In the genomic region with DNA sequence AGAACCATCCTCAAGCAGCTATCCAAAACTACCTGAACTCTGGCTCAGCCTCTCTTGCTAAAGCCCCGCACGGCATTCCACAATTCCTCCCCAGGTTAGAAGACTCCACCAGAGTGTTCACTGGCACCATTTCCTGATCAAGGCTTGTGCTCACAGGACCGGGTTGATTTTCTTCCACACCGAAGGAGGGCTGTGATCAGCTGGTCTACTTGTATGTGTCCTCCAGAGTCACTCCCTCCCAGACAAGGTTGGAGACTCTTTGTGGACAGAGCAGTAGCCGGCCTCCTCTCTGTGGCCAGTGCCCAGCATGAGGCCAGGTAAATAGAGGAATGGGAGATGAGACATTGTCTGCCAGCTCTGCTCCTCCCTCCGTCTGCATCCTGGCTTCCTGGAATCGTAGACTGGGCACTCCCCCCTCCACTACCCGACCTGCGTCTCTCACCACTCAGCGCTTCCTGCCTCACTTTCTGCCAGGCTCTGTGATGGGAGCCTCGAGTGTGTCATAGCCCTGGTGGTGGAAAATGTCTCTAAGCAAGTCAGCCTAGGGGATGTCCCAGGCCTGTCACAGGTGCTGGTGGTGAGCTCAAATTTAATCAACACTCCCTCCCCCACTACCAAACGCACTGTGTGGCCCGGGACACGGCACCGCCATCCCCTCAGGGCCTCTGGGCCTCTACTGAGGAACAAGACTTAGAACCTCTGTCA, we compare ENCODE assay signal across 8 cellular contexts. TPM values are rescaled to one million over a fixed set of nuclear protein-coding genes. Genes with fewer than 3 reads are reported as not detected.
DNase-seq lines count a peak whose midpoint lies in the region; ATAC-seq and TF ChIP-seq lines count a peak whose summit lies in the region.

No MANE protein-coding gene starts in this region.

- ATAC-seq in GM18861 (IDR thresholded peaks at IDR 0.05; ENCODE audit: unreplicated experiment), result peak; percentile 67
- ATAC-seq in HG02970 (IDR thresholded peaks at IDR 0.05; ENCODE audit: low FRiP score, unreplicated experiment), result peak; percentile 71
- peak; percentile 89 for ATAC-seq in RWPE2 (ENCODE audit: low read depth)

- H3K27me3 Mint-ChIP-seq in activated naive CD4-positive, alpha-beta T cell treated with anti-CD3 and anti-CD28 coated beads, Interleukin-2, amount 10 ng/mL, durations not matched to agents 7 days and 5 days, result no peaks in the 10 kb centered on the region

- H3K79me2 ChIP-seq in mesendoderm (ENCODE audit: control insufficient read depth, insufficient read depth, low read length), result no peaks in the 10 kb centered on the region

- H3K4me3 ChIP-seq in RWPE2 (ENCODE audit: severe bottlenecking) (no peak overlapping the region), mesendoderm (ENCODE audit: low read length) (no peak overlapping the region), testis (no peak overlapping the region)

- DNase-seq in RWPE2 (ENCODE audit: low spot score) (no peak), mesendoderm (peak; percentile 85), testis (peak; percentile 16), NOMO-1 treated with DMSO at 0.1 percent for 48 hours (lab: John Stamatoyannopoulos, UW; ENCODE audit: unreplicated experiment) (no peak), superior temporal gyrus (ENCODE audit: extremely low spot score) (no peak)
- DNase-seq in activated naive CD4-positive, alpha-beta T cell treated with anti-CD3 and anti-CD28 coated beads, Interleukin-2, amount 10 ng/mL, durations not matched to agents 7 days and 5 days, result peak; percentile 96

- H3K79me1 ChIP-seq in mesendoderm (ENCODE audit: low read length), result no peaks in the 10 kb centered on the region

- H2BK120ac ChIP-seq in mesendoderm (ENCODE audit: low read depth, low read length), result no peak overlapping the region

- no peaks in the 10 kb centered on the region for H3K36me3 ChIP-seq in RWPE2 (ENCODE audit: low read depth)
- H3K36me3 ChIP-seq in mesendoderm (ENCODE audit: control insufficient read depth, insufficient read depth, low read length), result no peaks in the 10 kb centered on the region
- no peaks in the 10 kb centered on the region for H3K36me3 ChIP-seq in testis (ENCODE audit: low read depth, missing control alignments)

- TF ChIP-seq CTCF in RWPE2 (IDR thresholded peaks at IDR 0.05; ENCODE audit: poor library complexity, severe bottlenecking) (no peak), testis (IDR thresholded peaks at IDR 0.05) (no peak)

- H4K8ac ChIP-seq in mesendoderm (ENCODE audit: low read depth, low read length), result no peak overlapping the region

- no peak overlapping the region for H3K23ac ChIP-seq in mesendoderm (ENCODE audit: low read length)

- H3K18ac ChIP-seq in mesendoderm (ENCODE audit: low read length), result no peak overlapping the region

- no peak overlapping the region for H3K4ac ChIP-seq in mesendoderm (ENCODE audit: low read depth, low read length)

- H3K9me3 ChIP-seq in RWPE2 (ENCODE audit: severe bottlenecking) (no peaks in the 10 kb centered on the region), testis (no peaks in the 10 kb centered on the region)

- intact Hi-C loops in testis (cut with DNase I; ENCODE audit: low total_unique reads), result no loop called here

- H2BK15ac ChIP-seq in mesendoderm (replicated peaks; ENCODE audit: low read depth), result no peak overlapping the region

- H3K27ac Mint-ChIP-seq in activated naive CD4-positive, alpha-beta T cell treated with anti-CD3 and anti-CD28 coated beads, Interleukin-2, amount 10 ng/mL, durations not matched to agents 7 days and 5 days, result peak overlapping the region; percentile 98

- H3K36me3 Mint-ChIP-seq in activated naive CD4-positive, alpha-beta T cell treated with anti-CD3 and anti-CD28 coated beads, Interleukin-2, amount 10 ng/mL, durations not matched to agents 7 days and 5 days, result peaks cover 43% of the 10 kb centered on the region

- peaks cover 5% of the 10 kb centered on the region for H3K4me1 ChIP-seq in RWPE2 (ENCODE audit: insufficient read depth, poor library complexity, severe bottlenecking)
- peaks cover 10% of the 10 kb centered on the region for H3K4me1 ChIP-seq in mesendoderm (ENCODE audit: control insufficient read depth, low read depth, low read length)
- no peaks in the 10 kb centered on the region for H3K4me1 ChIP-seq in testis

- H3K4me1 Mint-ChIP-seq in activated naive CD4-positive, alpha-beta T cell treated with anti-CD3 and anti-CD28 coated beads, Interleukin-2, amount 10 ng/mL, durations not matched to agents 7 days and 5 days, result peaks cover 88% of the 10 kb centered on the region

- H2BK5ac ChIP-seq in mesendoderm (ENCODE audit: low read length), result no peak overlapping the region

- peak overlapping the region; percentile 63 for H3K4me3 Mint-ChIP-seq in activated naive CD4-positive, alpha-beta T cell treated with anti-CD3 and anti-CD28 coated beads, Interleukin-2, amount 10 ng/mL, durations not matched to agents 7 days and 5 days

- no peak overlapping the region for H3K4me2 ChIP-seq in mesendoderm (ENCODE audit: low read length)

- H3K56ac ChIP-seq in mesendoderm (ENCODE audit: low read length), result peak overlapping the region; percentile 11

- H2AK5ac ChIP-seq in mesendoderm (ENCODE audit: low read length), result no peak overlapping the region

- no CpG with 5 or more reads among the region's 15 CpGs for WGBS in mesendoderm (ENCODE audit: extremely low coverage, insufficient coverage, low lambda C conversion rate)
- 56 to 61% methylated on average over 15 of the region's 15 CpGs for WGBS in testis, 2 donors

- no peak overlapping the region for H3K27ac ChIP-seq in RWPE2 (ENCODE audit: poor library complexity, severe bottlenecking)
- H3K27ac ChIP-seq in mesendoderm (ENCODE audit: low read depth, low read length), result no peak overlapping the region
- no peak overlapping the region for H3K27ac ChIP-seq in testis

- no peak overlapping the region for H4K5ac ChIP-seq in mesendoderm (ENCODE audit: low read length)

- no peak overlapping the region for H3K9ac ChIP-seq in mesendoderm (ENCODE audit: low read length)

- no peak for TF ChIP-seq POLR2A in testis (IDR thresholded peaks at IDR 0.05)

- H3K27me3 ChIP-seq in RWPE2 (ENCODE audit: insufficient read depth, poor library complexity, severe bottlenecking) (no peaks in the 10 kb centered on the region), mesendoderm (ENCODE audit: insufficient read depth, low read length, poor library complexity) (no peaks in the 10 kb centered on the region), testis (no peaks in the 10 kb centered on the region)

- CTCF ChIA-PET in activated naive CD4-positive, alpha-beta T cell treated with anti-CD3 and anti-CD28 coated beads, Interleukin-2, amount 10 ng/mL, durations not matched to agents 7 days and 5 days (lab: Charles Lee), result interaction anchor here (0.5 to 12.3 kb wide), 16 partner anchors 8 to 440 kb away, joined by 3 to 103 read pairs (median 4); partner anchors contain the start of gene IL2RB

- no peaks in the 10 kb centered on the region for H3K9me3 Mint-ChIP-seq in activated naive CD4-positive, alpha-beta T cell treated with anti-CD3 and anti-CD28 coated beads, Interleukin-2, amount 10 ng/mL, durations not matched to agents 7 days and 5 days

RNA-seq across cellular contexts. Expression of gene TMPRSS6, which starts 12.5 kb away (rescaled TPM):
- 0.03 TPM for polyA plus RNA-seq in mesendoderm (2013, experiment 1 of 2)
- polyA plus RNA-seq in mesendoderm (2013, experiment 2 of 2), result not detected
- total RNA-seq in testis, result 1 to 10 TPM; 1.5 to 3.4 TPM
- 4.0 TPM for polyA plus RNA-seq in testis (ENCODE audit: insufficient read depth, low read depth, low replicate concordance)

RNA-seq across cellular contexts. Expression of gene IL2RB, which starts 27.7 kb away (rescaled TPM):
- 1.2 TPM for polyA plus RNA-seq in mesendoderm (2013, experiment 1 of 2)
- 1.2 TPM for polyA plus RNA-seq in mesendoderm (2013, experiment 2 of 2)
- 1 to 10 TPM in 1 of 2 donors, under 1 TPM in 1; 0.74 to 1.5 TPM for total RNA-seq in testis
- polyA plus RNA-seq in testis (ENCODE audit: insufficient read depth, low read depth, low replicate concordance), result 2.9 TPM

Comparison
In these comparisons a context has a peak if more than half of its experiments do, and no peak if none do; other contexts are left out.
1. DNase-seq: peak in activated naive CD4-positive, alpha-beta T cell treated with anti-CD3 and anti-CD28 coated beads, Interleukin-2, amount 10 ng/mL, durations not matched to agents 7 days and 5 days (single experiment), mesendoderm (single experiment) and testis (single experiment); none in RWPE2 (single experiment), NOMO-1 treated with DMSO at 0.1 percent for 48 hours (single experiment) and superior temporal gyrus (single experiment).
2. Peak in every context shown above with its lines, with median percentiles within 50 percentile points of each other: ATAC-seq.